ENCODE assay signal across 7 cellular contexts in the genomic region with DNA sequence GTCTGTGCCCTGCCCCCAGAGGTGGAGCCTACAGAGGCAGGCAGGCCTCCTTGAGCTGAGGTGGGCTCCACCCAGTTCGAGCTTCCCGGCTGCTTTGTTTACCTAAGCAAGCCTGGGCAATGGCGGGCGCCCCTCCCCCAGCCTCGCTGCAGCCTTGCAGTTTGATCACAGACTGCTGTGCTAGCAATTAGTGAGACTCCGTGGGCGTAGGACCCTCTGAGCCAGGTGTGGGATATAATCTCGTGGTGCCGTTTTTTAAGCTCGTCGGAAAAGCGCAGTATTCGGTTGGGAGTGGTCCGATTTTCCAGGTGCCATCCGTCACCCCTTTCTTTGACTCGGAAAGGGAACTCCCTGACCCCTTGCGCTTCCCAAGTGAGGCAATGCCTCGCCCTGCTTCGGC.
A peak's percentile ranks its signal among the peaks of the same experiment; 100 is the strongest.
DNase-seq lines count a peak whose midpoint lies in the region; ATAC-seq and TF ChIP-seq lines count a peak whose summit lies in the region.
"Not testable (repeated sequence)": the region's sequence is repeated elsewhere in the genome, so short reads cannot be mapped to it uniquely, and the experiment has no call there.

No MANE protein-coding gene starts in this region.

- H3K27ac Mint-ChIP-seq in GM23338, WTC11, nephron progenitor cell, progenitor cell of endocrine pancreas: not testable (repeated sequence)

- TF ChIP-seq CTCF in GM23338 (conservative IDR thresholded peaks at IDR 0.05; ENCODE audit: low read depth in 2 of 2); WTC11 (IDR thresholded peaks at IDR 0.05); nephron progenitor cell (IDR thresholded peaks at IDR 0.05); progenitor cell of endocrine pancreas (IDR thresholded peaks at IDR 0.05; ENCODE audit: unreplicated experiment): not testable (repeated sequence)

- H3K4me2 ChIP-seq in GM23338: not testable (repeated sequence)

- DNase-seq in GM23338 (ENCODE audit: low spot score): peak; percentile 5
- DNase-seq in NCI-H146 (lab: John Stamatoyannopoulos, UW): peak; percentile 0
- peak; percentile 43 for DNase-seq in WTC11 (ENCODE audit: low spot score)
- DNase-seq in iPS DF 6.9 (ENCODE audit: low read depth, low spot score); progenitor cell of endocrine pancreas (ENCODE audit: low spot score, unreplicated experiment): not testable (repeated sequence)
- DNase-seq in nephron progenitor cell: peak; percentile 1

- not testable (repeated sequence) for H2AFZ ChIP-seq in GM23338

- H3K4me1 ChIP-seq in GM23338 (ENCODE audit: insufficient read depth); HUES48 (ENCODE audit: control insufficient read depth, insufficient read depth, low read length); iPS DF 6.9 (ENCODE audit: control insufficient read depth, insufficient read depth, low read length): not testable (repeated sequence)

- not testable (repeated sequence) for H3K9me2 ChIP-seq in GM23338 (ENCODE audit: insufficient read depth)

- not testable (repeated sequence) for H3K9me3 ChIP-seq in HUES48 (ENCODE audit: control insufficient read depth, insufficient read depth, low read length); iPS DF 6.9 (ENCODE audit: control insufficient read depth, insufficient read depth, low read length)

- H3K27me3 ChIP-seq in GM23338 (ENCODE audit: insufficient read depth); HUES48 (ENCODE audit: control insufficient read depth, insufficient read depth, low read length); iPS DF 6.9 (ENCODE audit: control insufficient read depth, insufficient read depth, low read length): not testable (repeated sequence)

- H3F3A ChIP-seq in GM23338 (replicated peaks; ENCODE audit: low read depth): not testable (repeated sequence)

- POLR2A ChIA-PET in WTC11 (lab: Charles Lee): not testable (repeated sequence)

- not testable (repeated sequence) for H3K36me3 ChIP-seq in GM23338 (ENCODE audit: insufficient read depth); HUES48 (ENCODE audit: control insufficient read depth, insufficient read depth, low read length); iPS DF 6.9 (ENCODE audit: control insufficient read depth, insufficient read depth, low read length)

- not testable (repeated sequence) for H3K4me1 Mint-ChIP-seq in GM23338; progenitor cell of endocrine pancreas (ENCODE audit: low read depth)
- peaks cover 18% of the 10 kb centered on the region for H3K4me1 Mint-ChIP-seq in WTC11
- H3K4me1 Mint-ChIP-seq in nephron progenitor cell: peaks cover 12% of the 10 kb centered on the region

- H3K36me3 Mint-ChIP-seq in GM23338 (ENCODE audit: low read depth); nephron progenitor cell (ENCODE audit: low read depth); progenitor cell of endocrine pancreas (ENCODE audit: insufficient read depth): not testable (repeated sequence)
- H3K36me3 Mint-ChIP-seq in WTC11: peaks cover 10% of the 10 kb centered on the region

- H3K79me2 ChIP-seq in GM23338 (replicated peaks; ENCODE audit: insufficient read depth): not testable (repeated sequence)

- H3K9ac ChIP-seq in HUES48 (ENCODE audit: low read depth, low read length): peak overlapping the region; percentile 51; the same call in 1 of the 2 replicates

- CTCF ChIA-PET in WTC11 (lab: Charles Lee): not testable (repeated sequence)

- not testable (repeated sequence) for H3K4me3 ChIP-seq in GM23338
- H3K4me3 ChIP-seq in HUES48 (ENCODE audit: low read depth, low read length) (peak overlapping the region; percentile 55), iPS DF 6.9 (ENCODE audit: low read length) (peak overlapping the region; percentile 20; the same call in 1 of the 2 replicates)

- H3K9me3 Mint-ChIP-seq in GM23338, WTC11: not testable (repeated sequence)
- H3K9me3 Mint-ChIP-seq in nephron progenitor cell: peaks cover 25% of the 10 kb centered on the region
- peaks cover 12% of the 10 kb centered on the region for H3K9me3 Mint-ChIP-seq in progenitor cell of endocrine pancreas (ENCODE audit: low read depth)

- no CpG with 5 or more reads among the region's 19 CpGs for WGBS in iPS DF 6.9 (ENCODE audit: insufficient coverage, insufficient read length)

- H3K27ac ChIP-seq in GM23338 (ENCODE audit: low read depth); HUES48 (ENCODE audit: low read depth, low read length); iPS DF 6.9 (ENCODE audit: low read length): not testable (repeated sequence)

- H3K4me3 Mint-ChIP-seq in GM23338, nephron progenitor cell: not testable (repeated sequence)
- H3K4me3 Mint-ChIP-seq in WTC11 (peak overlapping the region; percentile 67), progenitor cell of endocrine pancreas (ENCODE audit: low read depth) (peak overlapping the region; percentile 61)

- not testable (repeated sequence) for ATAC-seq in GM23338, WTC11

- not testable (repeated sequence) for H4K20me1 ChIP-seq in GM23338 (replicated peaks; ENCODE audit: insufficient read depth)

- not testable (repeated sequence) for H3K27me3 Mint-ChIP-seq in GM23338 (ENCODE audit: insufficient read depth, low read depth, poor library complexity); WTC11 (ENCODE audit: low read depth); nephron progenitor cell (ENCODE audit: low read depth, poor library complexity); progenitor cell of endocrine pancreas
